In genomic region chr16:15652293-15653001, GRCh38 we compare ENCODE assay signal across 10 cellular contexts. TPM values are rescaled to one million over a fixed set of nuclear protein-coding genes. Genes with fewer than 3 reads are reported as not detected.
A peak's percentile ranks its signal among the peaks of the same experiment; 100 is the strongest.
DNase-seq lines count a peak whose midpoint lies in the region; ATAC-seq and TF ChIP-seq lines count a peak whose summit lies in the region.
"Had no signal": no experiment of that assay in that cellular context is flagged by ENCODE, and none has a peak within 500 bp of the region (broad histone marks: within the 10 kb centered on the region; RNA-seq: fewer than 3 reads in every experiment).

No MANE protein-coding gene starts in this region.

- H2BK15ac ChIP-seq in mesenchymal stem cell (ENCODE audit: low read depth, poor library complexity, severe bottlenecking), result no peak overlapping the region

- no peak overlapping the region for H3K14ac ChIP-seq in mesenchymal stem cell (ENCODE audit: low read length in 2 of 2)

- H3K4me2 ChIP-seq in mesenchymal stem cell (ENCODE audit: low read length, poor library complexity, severe bottlenecking), result no peak overlapping the region

- no peak overlapping the region for H3K4ac ChIP-seq in mesenchymal stem cell (ENCODE audit: low read depth in 1 of 2, low read length in 2 of 2)

- no peak overlapping the region for H2BK120ac ChIP-seq in mesenchymal stem cell (ENCODE audit: low read depth, low read length)

- POLR2A ChIA-PET in activated CD8-positive, alpha-beta T cell treated with anti-CD3 and anti-CD28 coated beads, Interleukin-2, amount 10 ng/mL, durations not matched to agents 7 days and 5 days (lab: Charles Lee), result interaction anchor here (0.9 to 1.4 kb wide), 2 partner anchors 14 to 20 kb away, joined by 6 read pairs; no protein-coding TSS in a partner anchor

- H3K27me3 ChIP-seq in mesenchymal stem cell (ENCODE audit: control insufficient read depth in 1 of 2, insufficient read depth in 1 of 2, low read length in 2 of 2) (no peaks in the 10 kb centered on the region), testis (no peaks in the 10 kb centered on the region)

- H3K18ac ChIP-seq in mesenchymal stem cell (ENCODE audit: low read depth in 1 of 2, low read length in 2 of 2), result no peak overlapping the region

- peak overlapping the region; percentile 34 for H3K27ac Mint-ChIP-seq in activated CD8-positive, alpha-beta T cell treated with anti-CD3 and anti-CD28 coated beads, Interleukin-2, amount 10 ng/mL, durations not matched to agents 7 days and 5 days

- intact Hi-C loops in testis (cut with DNase I; ENCODE audit: low total_unique reads), result no loop called here

- H3K4me1 ChIP-seq in mesenchymal stem cell (ENCODE audit: control insufficient read depth, insufficient read depth, low read depth, low read length), result peaks cover 3% of the 10 kb centered on the region
- peaks cover 15% of the 10 kb centered on the region for H3K4me1 ChIP-seq in testis

- no peak for TF ChIP-seq POLR2A in testis (IDR thresholded peaks at IDR 0.05)

- CTCF ChIA-PET in activated CD8-positive, alpha-beta T cell treated with anti-CD3 and anti-CD28 coated beads, Interleukin-2, amount 10 ng/mL, durations not matched to agents 7 days and 5 days (lab: Charles Lee), result interaction anchor here (0.8 to 1.1 kb wide), 2 partner anchors 10 to 20 kb away, joined by 3 to 4 read pairs; partner anchors contain the start of gene MARF1

- H3K36me3 ChIP-seq in mesenchymal stem cell (ENCODE audit: control insufficient read depth in 1 of 2, insufficient read depth in 2 of 2, low read depth in 1 of 2, low read length in 2 of 2) (peaks cover 0 to 8% of the 10 kb centered on the region in 2 experiments), testis (ENCODE audit: low read depth, missing control alignments) (no peaks in the 10 kb centered on the region)
- H3K36me3 ChIP-seq: thoracic aorta had no signal

- no peaks in the 10 kb centered on the region for H3K27me3 Mint-ChIP-seq in activated CD8-positive, alpha-beta T cell treated with anti-CD3 and anti-CD28 coated beads, Interleukin-2, amount 10 ng/mL, durations not matched to agents 7 days and 5 days (ENCODE audit: low read depth)

- H3K4me1 Mint-ChIP-seq in activated CD8-positive, alpha-beta T cell treated with anti-CD3 and anti-CD28 coated beads, Interleukin-2, amount 10 ng/mL, durations not matched to agents 7 days and 5 days (ENCODE audit: low read depth), result peaks cover 37% of the 10 kb centered on the region

- H3K27ac ChIP-seq in mesenchymal stem cell (ENCODE audit: low read length, poor library complexity, severe bottlenecking), result no peak overlapping the region
- no peak overlapping the region for H3K27ac ChIP-seq in testis
- H3K27ac ChIP-seq: thoracic aorta had no signal

- no peak for TF ChIP-seq CTCF in testis (IDR thresholded peaks at IDR 0.05)

- no peak for ATAC-seq in activated CD8-positive, alpha-beta T cell treated with anti-CD3 and anti-CD28 coated beads, Interleukin-2, amount 10 ng/mL, durations not matched to agents 7 days and 5 days
- ATAC-seq in GM19023 (IDR thresholded peaks at IDR 0.05; ENCODE audit: unreplicated experiment) (no peak), GM19397 (IDR thresholded peaks at IDR 0.05; ENCODE audit: unreplicated experiment) (no peak)

- no peaks in the 10 kb centered on the region for H3K9me3 ChIP-seq in mesenchymal stem cell (ENCODE audit: control insufficient read depth, low read length)
- no peaks in the 10 kb centered on the region for H3K9me3 ChIP-seq in testis
- H3K9me3 ChIP-seq: thoracic aorta had no signal

- peaks cover 51% of the 10 kb centered on the region for H3K36me3 Mint-ChIP-seq in activated CD8-positive, alpha-beta T cell treated with anti-CD3 and anti-CD28 coated beads, Interleukin-2, amount 10 ng/mL, durations not matched to agents 7 days and 5 days (ENCODE audit: low read depth)

- peak overlapping the region; percentile 99 for H3K4me3 Mint-ChIP-seq in activated CD8-positive, alpha-beta T cell treated with anti-CD3 and anti-CD28 coated beads, Interleukin-2, amount 10 ng/mL, durations not matched to agents 7 days and 5 days

- H3K4me3 ChIP-seq in mesenchymal stem cell (ENCODE audit: insufficient read depth in 1 of 2, low read depth in 1 of 2, low read length in 2 of 2) (no peak overlapping the region), testis (no peak overlapping the region)
- H3K4me3 ChIP-seq: thoracic aorta had no signal

- H2AFZ ChIP-seq in mesenchymal stem cell (ENCODE audit: low read depth, low read length), result no peak overlapping the region

- no peak overlapping the region for H2AK5ac ChIP-seq in mesenchymal stem cell (ENCODE audit: low read length, severe bottlenecking)

- H3K9me3 Mint-ChIP-seq in activated CD8-positive, alpha-beta T cell treated with anti-CD3 and anti-CD28 coated beads, Interleukin-2, amount 10 ng/mL, durations not matched to agents 7 days and 5 days (ENCODE audit: insufficient read depth), result no peaks in the 10 kb centered on the region

- H3K79me1 ChIP-seq in mesenchymal stem cell (replicated peaks; ENCODE audit: low read length, poor library complexity, severe bottlenecking), result peaks cover 7% of the 10 kb centered on the region

- 82% methylated on average over 13 of the region's 14 CpGs for WGBS in mesenchymal stem cell
- 82 to 91% methylated on average over 14 of the region's 14 CpGs for WGBS in testis, 2 donors

- H2BK12ac ChIP-seq in mesenchymal stem cell (ENCODE audit: low read length in 2 of 2), result no peak overlapping the region

- H2BK5ac ChIP-seq in mesenchymal stem cell (ENCODE audit: low read depth, low read length, poor library complexity, severe bottlenecking), result no peak overlapping the region

- H3K23ac ChIP-seq in mesenchymal stem cell (ENCODE audit: low read length in 2 of 2), result no peak overlapping the region

- peak overlapping the region; percentile 59 for H4K8ac ChIP-seq in mesenchymal stem cell (ENCODE audit: low read length)

- H4K91ac ChIP-seq in mesenchymal stem cell (ENCODE audit: low read length), result peak overlapping the region; percentile 11

- peak; percentile 57 for DNase-seq in activated effector memory CD4-positive, alpha-beta T cell treated with anti-CD3 and anti-CD28 coated beads, Interleukin-2, amount 50 U/mL, for 16 hours
- DNase-seq in activated effector memory CD4-positive, alpha-beta T cell treated with Interleukin-2 at 50 U/mL for 16 hours, result no peak
- no peak for DNase-seq in activated CD8-positive, alpha-beta T cell treated with anti-CD3 and anti-CD28 coated beads, Interleukin-2, amount 10 ng/mL, durations not matched to agents 7 days and 5 days
- DNase-seq in mesenchymal stem cell, result peak; percentile 29
- peak; percentile 8 for DNase-seq in testis
- DNase-seq in effector CD4-positive, alpha-beta T cell, result no peak
- DNase-seq: activated gamma-delta T cell had no signal

- H3K9ac ChIP-seq in mesenchymal stem cell (ENCODE audit: low read length), result no peak overlapping the region

RNA-seq across cellular contexts. Expression of gene NDE1, which starts 2.4 kb away (rescaled TPM):
- total RNA-seq in activated CD8-positive, alpha-beta T cell treated with anti-CD3 and anti-CD28 coated beads, Interleukin-2, amount 10 ng/mL, durations not matched to agents 7 days and 5 days, result 100 to 1,000 TPM; 140 to 141 TPM
- polyA plus RNA-seq in mesenchymal stem cell (2013, experiment 1 of 2), result 23.1 TPM
- 22.8 TPM for polyA plus RNA-seq in mesenchymal stem cell (2013, experiment 2 of 2)
- total RNA-seq in testis, result 10 to 100 TPM; 51.6 to 84.3 TPM
- polyA plus RNA-seq in testis (ENCODE audit: insufficient read depth, low read depth, low replicate concordance), result 45.2 TPM

RNA-seq across cellular contexts. Expression of gene MARF1, which starts 9.5 kb away (rescaled TPM):
- total RNA-seq in activated CD8-positive, alpha-beta T cell treated with anti-CD3 and anti-CD28 coated beads, Interleukin-2, amount 10 ng/mL, durations not matched to agents 7 days and 5 days, result 10 to 100 TPM; 62.7 to 64.5 TPM
- 20.0 TPM for polyA plus RNA-seq in mesenchymal stem cell (2013, experiment 1 of 2)
- 16.7 TPM for polyA plus RNA-seq in mesenchymal stem cell (2013, experiment 2 of 2)
- total RNA-seq in testis, result 10 to 100 TPM; 49.7 to 57.9 TPM
- polyA plus RNA-seq in testis (ENCODE audit: insufficient read depth, low read depth, low replicate concordance), result 30.9 TPM

Comparison
In these comparisons a context has a peak if more than half of its experiments do, and no peak if none do; other contexts are left out.
1. DNase-seq: peak in activated effector memory CD4-positive, alpha-beta T cell treated with anti-CD3 and anti-CD28 coated beads, Interleukin-2, amount 50 U/mL, for 16 hours (single experiment), mesenchymal stem cell (single experiment) and testis (single experiment); none in activated effector memory CD4-positive, alpha-beta T cell treated with Interleukin-2 at 50 U/mL for 16 hours (single experiment), activated CD8-positive, alpha-beta T cell treated with anti-CD3 and anti-CD28 coated beads, Interleukin-2, amount 10 ng/mL, durations not matched to agents 7 days and 5 days (single experiment) and effector CD4-positive, alpha-beta T cell (single experiment).